ENCODE assay signal across 8 cellular contexts in genomic region chr10:74825371-74826141, GRCh38. TPM values are rescaled to one million over a fixed set of nuclear protein-coding genes. Genes with fewer than 3 reads are reported as not detected.
DNase-seq lines count a peak whose midpoint lies in the region; ATAC-seq and TF ChIP-seq lines count a peak whose summit lies in the region.

No MANE protein-coding gene starts in this region.

- TF ChIP-seq RAD21 in liver (IDR thresholded peaks at IDR 0.05) = no peak

- DNase-seq in NK-92 treated with Interleukin-12 subunit alpha and Interleukin-12 subunit beta, amount 100 ng/mL, for 24 hours (lab: John Stamatoyannopoulos, UW) = peak; percentile 63
- DNase-seq in NK-92 (lab: John Stamatoyannopoulos, UW; ENCODE audit: unreplicated experiment) (no peak), T-helper 9 cell (peak; percentile 55), chondrocyte (ENCODE audit: low spot score) (peak; percentile 94)
- peak; percentile 11 for DNase-seq in stimulated activated CD8-positive, alpha-beta memory T cell treated with anti-CD3 and anti-CD28 coated beads, Interleukin-15, amount 100 ng/mL, for 1 hour (ENCODE audit: low read depth)

- H3K27ac ChIP-seq in liver (ENCODE audit: low read depth in 1 of 2, low read length in 2 of 2) = peak overlapping the region; percentile 77 to 89

- H3K36me3 ChIP-seq in liver (ENCODE audit: control insufficient read depth in 4 of 4, insufficient read depth in 3 of 4, low read depth in 1 of 4, low read length in 3 of 4) = no peaks in the 10 kb centered on the region

- H3K27ac Mint-ChIP-seq in chondrocyte (ENCODE audit: unreplicated experiment) = peak overlapping the region; percentile 51

- H3K9ac ChIP-seq in liver (ENCODE audit: low read depth in 1 of 2, low read length in 2 of 2) = peak overlapping the region in 1 of 2 donors; percentile 33

- no peaks in the 10 kb centered on the region for H3K36me3 Mint-ChIP-seq in chondrocyte (ENCODE audit: low read depth)

- peak overlapping the region; percentile 77 for H3K4me3 Mint-ChIP-seq in chondrocyte (ENCODE audit: unreplicated experiment)

- WGBS in liver = under 1% methylated on average over 89 of the region's 89 CpGs

- H3K27me3 ChIP-seq in liver (ENCODE audit: control insufficient read depth in 4 of 4, insufficient read depth in 4 of 4, low read length in 3 of 4) = no peaks in the 10 kb centered on the region

- no peak for TF ChIP-seq CTCF in chondrocyte (IDR thresholded peaks at IDR 0.05)
- TF ChIP-seq CTCF in liver (IDR thresholded peaks at IDR 0.05; ENCODE audit: low read depth, low read length, missing input control) = no peak

- H3K4me1 Mint-ChIP-seq in chondrocyte (ENCODE audit: low read depth) = peaks cover 55% of the 10 kb centered on the region

- peak; percentile 1 for ATAC-seq in HG03520 (IDR thresholded peaks at IDR 0.05; ENCODE audit: unreplicated experiment)
- no peak for ATAC-seq in GM18520 (IDR thresholded peaks at IDR 0.05; ENCODE audit: unreplicated experiment)

- no peaks in the 10 kb centered on the region for H3K9me3 Mint-ChIP-seq in chondrocyte (ENCODE audit: low read depth)

- H3K4me1 ChIP-seq in liver (ENCODE audit: control insufficient read depth in 4 of 4, insufficient read depth in 4 of 4, low read length in 3 of 4) = peaks cover 0 to 13% (median 6%) of the 10 kb centered on the region in 4 donors

- H3K4me3 ChIP-seq in liver (ENCODE audit: low read depth in 1 of 3, low read length in 3 of 3) = peak overlapping the region; percentile 88 to 94 (median 91)

- H3K27me3 Mint-ChIP-seq in chondrocyte (ENCODE audit: low read depth) = no peaks in the 10 kb centered on the region

- H3K9me3 ChIP-seq in liver (ENCODE audit: control insufficient read depth in 4 of 4, low read length in 3 of 4) = no peaks in the 10 kb centered on the region

TF ChIP-seq in liver, 16 proteins besides CTCF, POLR2A, EP300 and RAD21:
- TF ChIP-seq SP1 (IDR thresholded peaks at IDR 0.05) = no peak

RNA-seq across cellular contexts. Expression of gene KAT6B, which starts 0.8 kb away (rescaled TPM):
- total RNA-seq in chondrocyte = 17.8 to 23.1 TPM (median 20.8 TPM) in 3 replicates
- total RNA-seq in liver = 10 to 100 TPM; 11.0 to 21.2 TPM
- 1 to 10 TPM; 2.0 to 6.6 TPM for polyA plus RNA-seq in liver
